12 cellular contexts compared by ENCODE assay signal in genomic region chr2:238449909-238450417, GRCh38. TPM values are rescaled to one million over a fixed set of nuclear protein-coding genes. Genes with fewer than 3 reads are reported as not detected.
DNase-seq lines count a peak whose midpoint lies in the region; ATAC-seq and TF ChIP-seq lines count a peak whose summit lies in the region.
"Had no signal": no experiment of that assay in that cellular context is flagged by ENCODE, and none has a peak within 500 bp of the region (broad histone marks: within the 10 kb centered on the region; RNA-seq: fewer than 3 reads in every experiment).

No MANE protein-coding gene starts in this region.

- no peaks in the 10 kb centered on the region for H3F3A ChIP-seq in neural progenitor cell (ENCODE audit: low read depth)

- TF ChIP-seq POLR2A in stomach (IDR thresholded peaks at IDR 0.05), result no peak

- POLR2A ChIA-PET in T-cell (lab: Charles Lee), result no interaction called here

- peak overlapping the region; percentile 24 for H3K9ac ChIP-seq in neural progenitor cell
- H3K9ac ChIP-seq: parathyroid adenoma had no signal

- peaks cover 15% of the 10 kb centered on the region for H4K20me1 ChIP-seq in neural progenitor cell (ENCODE audit: low read depth)

- no peak overlapping the region for H3K4me3 ChIP-seq in fibroblast of pulmonary artery (replicated peaks; ENCODE audit: low read depth, low read length)
- H3K4me3 ChIP-seq in neural progenitor cell, result no peak overlapping the region
- H3K4me3 ChIP-seq in stomach, result no peak overlapping the region

- H3K27ac ChIP-seq in neural progenitor cell (no peak overlapping the region), stomach (peak overlapping the region in 1 of 5 donors; percentile 41)
- H3K27ac ChIP-seq: parathyroid adenoma had no signal

- H3K4me1 ChIP-seq in neural progenitor cell, result no peaks in the 10 kb centered on the region
- H3K4me1 ChIP-seq in stomach, result peaks cover 0 to 7% (median 2%) of the 10 kb centered on the region in 4 donors
- H3K4me1 ChIP-seq: parathyroid adenoma had no signal

- H3K27me3 ChIP-seq in neural progenitor cell (no peaks in the 10 kb centered on the region), stomach (no peaks in the 10 kb centered on the region)

- no peaks in the 10 kb centered on the region for H3K36me3 ChIP-seq in neural progenitor cell
- H3K36me3 ChIP-seq in stomach, result peaks cover 47 to 79% (median 78%) of the 10 kb centered on the region in 4 donors

- no peak overlapping the region for H2AFZ ChIP-seq in neural progenitor cell (replicated peaks)
- H2AFZ ChIP-seq: parathyroid adenoma had no signal

- no peak overlapping the region for H3K4me2 ChIP-seq in neural progenitor cell

- no peak overlapping the region for H3K27ac Mint-ChIP-seq in neural progenitor cell
- H3K27ac Mint-ChIP-seq in T-cell, result no peak overlapping the region

- ATAC-seq in T-cell (replicated peaks in 1 of 4), result no peak

- intact Hi-C loops in stomach (cut with DNase I; ENCODE audit: low total_unique reads), result no loop called here

- no peak for TF ChIP-seq CTCF in fibroblast of pulmonary artery (IDR thresholded peaks at IDR 0.05; ENCODE audit: low read length, missing control alignments)
- no peak for TF ChIP-seq CTCF in neural progenitor cell (IDR thresholded peaks at IDR 0.05)
- TF ChIP-seq CTCF in stomach (IDR thresholded peaks at IDR 0.05), result no peak

- H3K9me3 Mint-ChIP-seq in neural progenitor cell (peaks cover 3% of the 10 kb centered on the region), T-cell (peaks cover 0 to 4% (median 2%) of the 10 kb centered on the region in 3 donors)

- no peaks in the 10 kb centered on the region for H3K79me2 ChIP-seq in neural progenitor cell (ENCODE audit: low read depth)

- CTCF ChIA-PET in T-cell (lab: Charles Lee), result no interaction called here

- no peak for TF ChIP-seq EP300 in stomach (IDR thresholded peaks at IDR 0.05)

- 85 to 89% (median 87%) methylated on average over 9 of the region's 9 CpGs for WGBS in stomach, 5 donors

- H3K4me3 Mint-ChIP-seq in neural progenitor cell (no peak overlapping the region), T-cell (no peak overlapping the region)
- H3K4me3 Mint-ChIP-seq: CD4-positive, alpha-beta memory T cell had no signal

- H3K9me3 ChIP-seq in neural progenitor cell (ENCODE audit: low read depth) (no peaks in the 10 kb centered on the region), stomach (no peaks in the 10 kb centered on the region)

- peaks cover 58% of the 10 kb centered on the region for H3K36me3 Mint-ChIP-seq in neural progenitor cell
- H3K36me3 Mint-ChIP-seq in T-cell, result peaks cover 61% of the 10 kb centered on the region

- H3K4me1 Mint-ChIP-seq in neural progenitor cell (peaks cover 6% of the 10 kb centered on the region), T-cell (peaks cover 0 to 8% (median 0%) of the 10 kb centered on the region in 3 donors)

- DNase-seq in AML-193 (lab: John Stamatoyannopoulos, UW), result peak; percentile 55 to 65
- peak; percentile 89 for DNase-seq in NCI-H460 (ENCODE audit: extremely low read depth, low read depth)
- DNase-seq in fibroblast of pulmonary artery (ENCODE audit: low read depth), result peak; percentile 71
- DNase-seq in neural progenitor cell (ENCODE audit: low spot score), result no peak
- no peak for DNase-seq in inferior parietal cortex (ENCODE audit: extremely low spot score)
- DNase-seq in stimulated activated CD4-positive, alpha-beta T cell treated with anti-CD3 and anti-CD28 coated beads, Interleukin-2, amount 100 ng/mL, for 48 hours, result no peak
- DNase-seq in T-cell, result no peak
- no peak for DNase-seq in stomach
- DNase-seq: activated CD8-positive, alpha-beta memory T cell treated with anti-CD3 and anti-CD28 coated beads, Interleukin-2, amount 50 U/mL, for 48 hours; NCI-H1105 had no signal

- H3K27me3 Mint-ChIP-seq in neural progenitor cell (ENCODE audit: insufficient read depth, low read depth) (no peaks in the 10 kb centered on the region), T-cell (no peaks in the 10 kb centered on the region)
- H3K27me3 Mint-ChIP-seq: CD4-positive, alpha-beta memory T cell had no signal

RNA-seq across cellular contexts. Expression of gene ASB1, which starts 23.2 kb away (rescaled TPM):
- total RNA-seq in NCI-H460 (2014; rRNA removed; shearing (Covaris generic)), result 36.7 and 40.4 TPM in 2 replicates
- polyA plus RNA-seq in NCI-H460 (2014; cell fraction: nucleus; rRNA removed), result 37.6 and 41.0 TPM in 2 replicates
- total RNA-seq in neural progenitor cell (ENCODE audit: low replicate concordance) (22.1 and 29.2 TPM in 2 replicates), T-cell (10 to 100 TPM; 28.6 to 44.1 (median 42.3) TPM), stomach (10 to 100 TPM; 10.7 to 36.8 (median 20.6) TPM)
- 10 to 100 TPM; 15.4 to 20.6 (median 16.5) TPM for polyA plus RNA-seq in stomach

Comparison
In these comparisons a context has a peak if more than half of its experiments do, and no peak if none do; other contexts are left out.
1. DNase-seq: peak in AML-193 (2 of 2), NCI-H460 (single experiment) and fibroblast of pulmonary artery (single experiment); none in neural progenitor cell (single experiment), inferior parietal cortex (single experiment), stimulated activated CD4-positive, alpha-beta T cell treated with anti-CD3 and anti-CD28 coated beads, Interleukin-2, amount 100 ng/mL, for 48 hours (0 of 2), T-cell (0 of 34) and stomach (single experiment).